In the genomic region with DNA sequence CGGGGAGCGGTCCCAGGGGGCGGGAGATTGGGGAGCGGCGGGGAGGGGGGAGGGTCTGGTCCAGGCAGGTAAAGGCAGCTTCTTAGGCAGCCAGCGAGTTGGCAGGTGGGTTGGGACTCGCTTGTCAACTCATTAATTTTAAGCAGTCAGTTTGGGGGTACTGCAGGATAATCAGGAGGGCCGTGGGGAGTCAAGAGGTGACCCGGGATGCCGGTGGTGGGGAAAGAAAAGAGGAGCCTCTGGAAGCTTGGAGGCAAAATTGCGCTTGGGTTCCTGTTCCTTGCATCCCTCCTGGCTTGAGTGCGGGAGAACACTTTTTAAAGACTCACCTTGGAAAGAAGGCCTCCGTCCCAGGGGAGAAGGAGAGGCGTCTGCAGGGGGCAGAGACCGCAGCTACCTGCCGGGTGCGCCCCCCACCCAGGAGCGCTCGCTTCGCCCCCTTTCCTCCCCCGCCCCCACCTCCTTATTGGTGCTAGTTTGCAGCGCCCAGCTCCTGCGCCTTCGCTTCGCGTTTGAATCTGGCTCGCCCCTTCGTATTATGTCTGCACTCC, we compare ENCODE assay signal across 2 cellular contexts.
TF ChIP-seq lines count a peak whose summit lies in the region.

A gene with protein sequence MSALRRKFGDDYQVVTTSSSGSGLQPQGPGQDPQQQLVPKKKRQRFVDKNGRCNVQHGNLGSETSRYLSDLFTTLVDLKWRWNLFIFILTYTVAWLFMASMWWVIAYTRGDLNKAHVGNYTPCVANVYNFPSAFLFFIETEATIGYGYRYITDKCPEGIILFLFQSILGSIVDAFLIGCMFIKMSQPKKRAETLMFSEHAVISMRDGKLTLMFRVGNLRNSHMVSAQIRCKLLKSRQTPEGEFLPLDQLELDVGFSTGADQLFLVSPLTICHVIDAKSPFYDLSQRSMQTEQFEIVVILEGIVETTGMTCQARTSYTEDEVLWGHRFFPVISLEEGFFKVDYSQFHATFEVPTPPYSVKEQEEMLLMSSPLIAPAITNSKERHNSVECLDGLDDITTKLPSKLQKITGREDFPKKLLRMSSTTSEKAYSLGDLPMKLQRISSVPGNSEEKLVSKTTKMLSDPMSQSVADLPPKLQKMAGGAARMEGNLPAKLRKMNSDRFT (plus strand): TSS at position 458 of the 551 bp plus-strand sequence. CDS start 81 bp downstream, at position 539.

TF ChIP-seq in SK-N-SH, 30 proteins besides CTCF, POLR2A, EP300 and RAD21 (continued from another document):
- TF ChIP-seq, protein P1, sequence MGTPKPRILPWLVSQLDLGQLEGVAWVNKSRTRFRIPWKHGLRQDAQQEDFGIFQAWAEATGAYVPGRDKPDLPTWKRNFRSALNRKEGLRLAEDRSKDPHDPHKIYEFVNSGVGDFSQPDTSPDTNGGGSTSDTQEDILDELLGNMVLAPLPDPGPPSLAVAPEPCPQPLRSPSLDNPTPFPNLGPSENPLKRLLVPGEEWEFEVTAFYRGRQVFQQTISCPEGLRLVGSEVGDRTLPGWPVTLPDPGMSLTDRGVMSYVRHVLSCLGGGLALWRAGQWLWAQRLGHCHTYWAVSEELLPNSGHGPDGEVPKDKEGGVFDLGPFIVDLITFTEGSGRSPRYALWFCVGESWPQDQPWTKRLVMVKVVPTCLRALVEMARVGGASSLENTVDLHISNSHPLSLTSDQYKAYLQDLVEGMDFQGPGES (IDR thresholded peaks at IDR 0.05; ENCODE audit: low read depth, low read length), result no peak
- TF ChIP-seq, protein P2, sequence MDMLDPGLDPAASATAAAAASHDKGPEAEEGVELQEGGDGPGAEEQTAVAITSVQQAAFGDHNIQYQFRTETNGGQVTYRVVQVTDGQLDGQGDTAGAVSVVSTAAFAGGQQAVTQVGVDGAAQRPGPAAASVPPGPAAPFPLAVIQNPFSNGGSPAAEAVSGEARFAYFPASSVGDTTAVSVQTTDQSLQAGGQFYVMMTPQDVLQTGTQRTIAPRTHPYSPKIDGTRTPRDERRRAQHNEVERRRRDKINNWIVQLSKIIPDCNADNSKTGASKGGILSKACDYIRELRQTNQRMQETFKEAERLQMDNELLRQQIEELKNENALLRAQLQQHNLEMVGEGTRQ (IDR thresholded peaks at IDR 0.05; ENCODE audit: borderline replicate concordance, low read depth, low read length), result no peak
- TF ChIP-seq CHD2 (IDR thresholded peaks at IDR 0.05; ENCODE audit: low read length, partially characterized antibody) (no peak), NFIC (IDR thresholded peaks at IDR 0.05; ENCODE audit: borderline replicate concordance) (no peak), FOXM1 (IDR thresholded peaks at IDR 0.05; ENCODE audit: low read depth) (no peak), FOXJ3 (CRISPR knock-in tag; IDR thresholded peaks at IDR 0.05) (no peak)

TF ChIP-seq in SK-N-SH treated with all-trans-retinoic acid at 6 μM for 48 hours, 23 proteins besides CTCF, POLR2A, EP300 and RAD21 (continued from another document):
- TF ChIP-seq, protein P3, sequence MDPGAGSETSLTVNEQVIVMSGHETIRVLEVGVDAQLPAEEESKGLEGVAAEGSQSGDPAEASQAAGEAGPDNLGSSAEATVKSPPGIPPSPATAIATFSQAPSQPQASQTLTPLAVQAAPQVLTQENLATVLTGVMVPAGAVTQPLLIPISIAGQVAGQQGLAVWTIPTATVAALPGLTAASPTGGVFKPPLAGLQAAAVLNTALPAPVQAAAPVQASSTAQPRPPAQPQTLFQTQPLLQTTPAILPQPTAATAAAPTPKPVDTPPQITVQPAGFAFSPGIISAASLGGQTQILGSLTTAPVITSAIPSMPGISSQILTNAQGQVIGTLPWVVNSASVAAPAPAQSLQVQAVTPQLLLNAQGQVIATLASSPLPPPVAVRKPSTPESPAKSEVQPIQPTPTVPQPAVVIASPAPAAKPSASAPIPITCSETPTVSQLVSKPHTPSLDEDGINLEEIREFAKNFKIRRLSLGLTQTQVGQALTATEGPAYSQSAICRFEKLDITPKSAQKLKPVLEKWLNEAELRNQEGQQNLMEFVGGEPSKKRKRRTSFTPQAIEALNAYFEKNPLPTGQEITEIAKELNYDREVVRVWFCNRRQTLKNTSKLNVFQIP (CRISPR knock-in tag; IDR thresholded peaks at IDR 0.05; ENCODE audit: borderline replicate concordance, low read depth), result no peak
- no peak for TF ChIP-seq ZNF565 (CRISPR knock-in tag; conservative IDR thresholded peaks at IDR 0.05; ENCODE audit: low read depth)
- no peak for TF ChIP-seq ZFP3 (CRISPR knock-in tag; IDR thresholded peaks at IDR 0.05)
TF ChIP-seq in SK-N-SH treated with all-trans-retinoic acid at 6 μM for 48 hours: peak in this region for 0.
